In genomic region chr1:184914149-184914548, GRCh38 we compare ENCODE assay signal across 22 cellular contexts.
"Had no signal": no experiment of that assay in that cellular context is flagged by ENCODE, and none has a peak within 500 bp of the region (broad histone marks: within the 10 kb centered on the region; RNA-seq: fewer than 3 reads in every experiment).

No MANE protein-coding gene starts in this region.

- H3K27ac ChIP-seq: ovary, right lobe of liver, skin epidermis, testis had no signal

- H3K36me3 Mint-ChIP-seq: immature natural killer cell; naive thymus-derived CD8-positive, alpha-beta T cell; type B pancreatic cell had no signal

- ATAC-seq: left colon; naive thymus-derived CD8-positive, alpha-beta T cell; right lobe of liver; stimulated activated naive B cell treated with anti-CD40 and anti-IgM and Interleukin-4, amounts not matched to agents 10 μg/mL and 1 μg/mL and 100 μg/mL, for 72 hours; stimulated activated naive CD8-positive, alpha-beta T cell treated with anti-CD3 and anti-CD28 coated beads, Interleukin-15, amount 100 ng/mL, for 72 hours had no signal

- H3K27me3 Mint-ChIP-seq: stimulated activated naive B cell treated with anti-CD40 and anti-IgM and Interleukin-4, amounts not matched to agents 10 μg/mL and 1 μg/mL and 100 μg/mL, for 72 hours had no signal

- H3K36me3 ChIP-seq: ovary, right lobe of liver had no signal

- H3K27me3 ChIP-seq: ovary, right lobe of liver, testis had no signal

- H3K27ac Mint-ChIP-seq: endodermal cell; immature natural killer cell; stimulated activated naive B cell treated with anti-CD40 and anti-IgM and Interleukin-4, amounts not matched to agents 10 μg/mL and 1 μg/mL and 100 μg/mL, for 72 hours; stimulated activated naive CD8-positive, alpha-beta T cell treated with anti-CD3 and anti-CD28 coated beads, Interleukin-15, amount 100 ng/mL, for 72 hours; type B pancreatic cell had no signal

- H3K4me1 ChIP-seq: right lobe of liver, testis had no signal

- H3K9me3 Mint-ChIP-seq: immature natural killer cell; naive thymus-derived CD8-positive, alpha-beta T cell; neural crest cell; stimulated activated naive B cell treated with anti-CD40 and anti-IgM and Interleukin-4, amounts not matched to agents 10 μg/mL and 1 μg/mL and 100 μg/mL, for 72 hours; stimulated activated naive CD8-positive, alpha-beta T cell treated with anti-CD3 and anti-CD28 coated beads, Interleukin-15, amount 100 ng/mL, for 72 hours had no signal

- H3K4me3 Mint-ChIP-seq: endodermal cell; immature natural killer cell; naive thymus-derived CD8-positive, alpha-beta T cell; neural crest cell; stimulated activated naive B cell treated with anti-CD40 and anti-IgM and Interleukin-4, amounts not matched to agents 10 μg/mL and 1 μg/mL and 100 μg/mL, for 72 hours; stimulated activated naive CD8-positive, alpha-beta T cell treated with anti-CD3 and anti-CD28 coated beads, Interleukin-15, amount 100 ng/mL, for 72 hours; type B pancreatic cell had no signal

- H3K4me1 Mint-ChIP-seq: neural crest cell; stimulated activated naive CD8-positive, alpha-beta T cell treated with anti-CD3 and anti-CD28 coated beads, Interleukin-15, amount 100 ng/mL, for 72 hours had no signal

- DNase-seq: central memory CD4-positive, alpha-beta T cell; effector CD4-positive, alpha-beta T cell; endodermal cell; erythroblast; glutamatergic neuron; immature natural killer cell; left colon; mammary epithelial cell; naive thymus-derived CD8-positive, alpha-beta T cell; nucleus accumbens; ovary; retina; right lobe of liver; stimulated activated CD4-positive, alpha-beta T cell treated with anti-CD3 and anti-CD28 coated beads, Interleukin-2, amount 100 ng/mL, for 24 hours; stimulated activated CD4-positive, alpha-beta T cell treated with anti-CD3 and anti-CD28 coated beads, Interleukin-4, amount 100 ng/mL, for 4 hours; stimulated activated naive B cell treated with anti-CD40 and anti-IgM and Interleukin-4, amounts not matched to agents 10 μg/mL and 1 μg/mL and 100 μg/mL, for 72 hours; stimulated activated naive CD8-positive, alpha-beta T cell treated with anti-CD3 and anti-CD28 coated beads, Interleukin-15, amount 100 ng/mL, for 72 hours; testis had no signal

- H3K4me3 ChIP-seq: coronary artery, ovary, right lobe of liver, skin epidermis, testis had no signal

- H3K9me3 ChIP-seq: ovary, right lobe of liver, testis had no signal
